9 cellular contexts compared by ENCODE assay signal in genomic region chr5:95883185-95884020, GRCh38.
DNase-seq lines count a peak whose midpoint lies in the region; ATAC-seq, FAIRE-seq and TF ChIP-seq lines count a peak whose summit lies in the region.
"Had no signal": no experiment of that assay in that cellular context is flagged by ENCODE, and none has a peak within 500 bp of the region (broad histone marks: within the 10 kb centered on the region; RNA-seq: fewer than 3 reads in every experiment).

No MANE protein-coding gene starts in this region.

- no peak overlapping the region for H2AFZ ChIP-seq in OCI-LY7 (ENCODE audit: low read length)

- H3K4me1 Mint-ChIP-seq in HFFc6 (ENCODE audit: low read depth) = peaks cover 89% of the 10 kb centered on the region

- peaks cover 82% of the 10 kb centered on the region for H3K27me3 Mint-ChIP-seq in HFFc6 (ENCODE audit: insufficient read depth)

- H3K36me3 ChIP-seq in psoas muscle (ENCODE audit: insufficient read depth in 1 of 2, low read depth in 1 of 2) = peaks cover 0 to 27% of the 10 kb centered on the region in 2 donors
- H3K36me3 ChIP-seq in OCI-LY7 (ENCODE audit: insufficient read depth, low read length) = no peaks in the 10 kb centered on the region

- no peak for TF ChIP-seq CTCF in HFFc6 (IDR thresholded peaks at IDR 0.05)
- no peak for TF ChIP-seq CTCF in psoas muscle (IDR thresholded peaks at IDR 0.05)
- TF ChIP-seq CTCF in OCI-LY7 (conservative IDR thresholded peaks at IDR 0.05; ENCODE audit: low read length) = no peak

- no peak overlapping the region for H3K4me3 ChIP-seq in psoas muscle
- no peak overlapping the region for H3K4me3 ChIP-seq in OCI-LY7 (ENCODE audit: low read depth, low read length, poor library complexity, severe bottlenecking)

- H3K4me3 Mint-ChIP-seq in HFFc6 = peak overlapping the region; percentile 60; the same call in 1 of the 2 replicates
- H3K4me3 Mint-ChIP-seq: neural crest cell had no signal

- ATAC-seq in GM18868 (IDR thresholded peaks at IDR 0.05; ENCODE audit: unreplicated experiment) (peak; percentile 66), psoas muscle (peak; percentile 42 to 60 (median 56))

- H3K9me3 ChIP-seq in psoas muscle = no peaks in the 10 kb centered on the region
- no peaks in the 10 kb centered on the region for H3K9me3 ChIP-seq in OCI-LY7 (ENCODE audit: low read length)

- no peaks in the 10 kb centered on the region for H3K79me2 ChIP-seq in OCI-LY7 (ENCODE audit: insufficient read depth, low read depth, low read length)

- CTCF ChIA-PET in OCI-LY7 (lab: Charles Lee; ENCODE audit: unreplicated experiment) = no interaction called here

- peak overlapping the region; percentile 67 for H3K27ac Mint-ChIP-seq in HFFc6

- H3K27ac ChIP-seq in psoas muscle (peak overlapping the region; percentile 73), OCI-LY7 (ENCODE audit: low read depth, low read length, poor library complexity, severe bottlenecking) (no peak overlapping the region)

- BruUV-seq in OCI-LY7 (replicated peaks; lab: Mats Ljungman, UMichigan) = no TSS peak

- POLR2A ChIA-PET in OCI-LY7 (lab: Charles Lee) = interaction anchor here (0.6 to 1.3 kb wide), 2 partner anchors 11 to 30 kb away, joined by 3 to 5 read pairs; no protein-coding TSS in a partner anchor

- FAIRE-seq in frontal cortex (lab: Jason Lieb, UNC) = no peak

- no peaks in the 10 kb centered on the region for H3K9me2 ChIP-seq in OCI-LY7 (ENCODE audit: insufficient read depth, low read length)

- DNase-seq in HFFc6 (peak; percentile 4), M059J (ENCODE audit: low read depth) (peak; percentile 43), psoas muscle (no peak), SKM-1 treated with dmso at 0.1 percent for 144 hours (lab: John Stamatoyannopoulos, UW; ENCODE audit: unreplicated experiment) (no peak), frontal cortex (ENCODE audit: low spot score in 2 of 2) (no peak), OCI-LY7 (ENCODE audit: low spot score) (no peak)
- DNase-seq in activated CD4-positive, alpha-beta T cell treated with anti-CD3 and anti-CD28 coated beads for 1 hour = no peak

- H3K27me3 ChIP-seq in psoas muscle (ENCODE audit: insufficient read depth in 3 of 3, low read length in 2 of 3) = no peaks in the 10 kb centered on the region

- peaks cover 58% of the 10 kb centered on the region for H3K36me3 Mint-ChIP-seq in HFFc6 (ENCODE audit: low read depth)

- intact Hi-C loops in psoas muscle (cut with DNase I) = no loop called here
- intact Hi-C loops in OCI-LY7 (cut with micrococcal nuclease; ENCODE audit: unreplicated experiment) = no loop called here

- H3K9me3 Mint-ChIP-seq in HFFc6 = peaks cover 58% of the 10 kb centered on the region
- H3K9me3 Mint-ChIP-seq: neural crest cell had no signal

- H3K4me2 ChIP-seq in OCI-LY7 (ENCODE audit: low read length) = no peak overlapping the region

- no peaks in the 10 kb centered on the region for H4K20me1 ChIP-seq in OCI-LY7 (ENCODE audit: insufficient read depth, low read length)

- 75 to 84% (median 83%) methylated on average over 4 of the region's 4 CpGs for WGBS in psoas muscle, 3 donors

- peaks cover 31% of the 10 kb centered on the region for H3K4me1 ChIP-seq in psoas muscle
- no peaks in the 10 kb centered on the region for H3K4me1 ChIP-seq in OCI-LY7 (ENCODE audit: insufficient read depth, low read length, poor library complexity, severe bottlenecking)

Comparison
In these comparisons a context has a peak if more than half of its experiments do, and no peak if none do; other contexts are left out.
1. DNase-seq: peak in HFFc6 (single experiment) and M059J (single experiment); none in psoas muscle (0 of 2), SKM-1 treated with dmso at 0.1 percent for 144 hours (single experiment), frontal cortex (0 of 2), activated CD4-positive, alpha-beta T cell treated with anti-CD3 and anti-CD28 coated beads for 1 hour (single experiment) and OCI-LY7 (single experiment).